Comparison of ENCODE assay signal across 8 cellular contexts in genomic region chr2:219530048-219530963, GRCh38. TPM values are rescaled to one million over a fixed set of nuclear protein-coding genes. Genes with fewer than 3 reads are reported as not detected.
DNase-seq lines count a peak whose midpoint lies in the region; ATAC-seq, FAIRE-seq and TF ChIP-seq lines count a peak whose summit lies in the region.

No MANE protein-coding gene starts in this region.

- H4K20me1 ChIP-seq in OCI-LY1 (ENCODE audit: insufficient read depth, low read length) (no peaks in the 10 kb centered on the region), endothelial cell of umbilical vein (replicated peaks; ENCODE audit: control insufficient read depth, extremely low read depth, insufficient read depth, low read length) (no peaks in the 10 kb centered on the region)

- H3K9ac ChIP-seq in OCI-LY1 (ENCODE audit: low read length): no peak overlapping the region
- H3K9ac ChIP-seq in endothelial cell of umbilical vein (replicated peaks; ENCODE audit: extremely low read depth, insufficient read depth, low read length): no peak overlapping the region

- no peaks in the 10 kb centered on the region for H3F3A ChIP-seq in OCI-LY1 (ENCODE audit: insufficient read depth, low read length)

- H3K27me3 ChIP-seq in OCI-LY1 (ENCODE audit: insufficient read depth, low read length): peaks cover 7% of the 10 kb centered on the region; the same call in 1 of the 2 replicates
- peaks cover 30 to 38% of the 10 kb centered on the region in 2 experiments for H3K27me3 ChIP-seq in endothelial cell of umbilical vein (ENCODE audit: control insufficient read depth in 2 of 2, insufficient read depth in 2 of 2, low read length in 2 of 2)

- dilution Hi-C loops in endothelial cell of umbilical vein (cut with MboI; ENCODE audit: extremely low pct_ligation_motif_present, low sequenced_read_pairs): no loop called here

- H3K9me1 ChIP-seq in endothelial cell of umbilical vein (replicated peaks; ENCODE audit: control insufficient read depth, extremely low read depth, insufficient read depth, low read length): no peaks in the 10 kb centered on the region

- no peaks in the 10 kb centered on the region for H3K9me2 ChIP-seq in OCI-LY1 (ENCODE audit: low read depth, low read length)

- POLR2A ChIA-PET in endothelial cell of umbilical vein (lab: Charles Lee): interaction anchor here (0.9 to 1.2 kb wide), 3 partner anchors 32 to 128 kb away, joined by 4 to 5 read pairs (median 4); partner anchors contain the start of gene GMPPA

- intact Hi-C loops in endothelial cell of umbilical vein (cut with micrococcal nuclease): loop anchor here (1.0 kb wide), 4 partner anchors 35 to 127 kb away; no protein-coding TSS in a partner anchor

- DNase-seq in DMS 273 (lab: John Stamatoyannopoulos, UW; ENCODE audit: unreplicated experiment): peak; percentile 94
- DNase-seq in HT1080 (ENCODE audit: low read depth): peak; percentile 71
- peak; percentile 88 for DNase-seq in activated CD8-positive, alpha-beta memory T cell treated with anti-CD3 and anti-CD28 coated beads, Interleukin-2, amount 50 U/mL, for 4 hours
- peak; percentile 79 for DNase-seq in endothelial cell of umbilical vein (ENCODE audit: low read depth, low spot score)
- DNase-seq in mucosa of gallbladder (ENCODE audit: low spot score): peak; percentile 76
- DNase-seq in stimulated activated CD8-positive, alpha-beta memory T cell treated with anti-CD3 and anti-CD28 coated beads, Interleukin-4, amount 100 ng/mL, for 48 hours: peak; percentile 93

- FAIRE-seq in endothelial cell of umbilical vein (lab: Jason Lieb, UNC): peak; percentile 87

- BruUV-seq in endothelial cell of umbilical vein (replicated peaks; lab: Mats Ljungman, UMichigan): no TSS peak

- H3K36me3 ChIP-seq in OCI-LY1 (ENCODE audit: insufficient read depth, low read length): no peaks in the 10 kb centered on the region
- H3K36me3 ChIP-seq in endothelial cell of umbilical vein (ENCODE audit: control insufficient read depth in 2 of 2, extremely low read depth in 1 of 2, insufficient read depth in 2 of 2, low read length in 2 of 2): no peaks in the 10 kb centered on the region

- H3K79me2 ChIP-seq in OCI-LY1 (ENCODE audit: insufficient read depth, low read length) (no peaks in the 10 kb centered on the region), endothelial cell of umbilical vein (ENCODE audit: control insufficient read depth, insufficient read depth, low read length) (no peaks in the 10 kb centered on the region)

- H3K4me2 ChIP-seq in OCI-LY1 (ENCODE audit: low read length) (no peak overlapping the region), endothelial cell of umbilical vein (ENCODE audit: insufficient read depth, low read length) (no peak overlapping the region)

- H3K27ac ChIP-seq in OCI-LY1 (ENCODE audit: low read depth, low read length, poor library complexity, severe bottlenecking) (no peak overlapping the region), endothelial cell of umbilical vein (ENCODE audit: insufficient read depth, low read depth, low read length) (no peak overlapping the region)

- TF ChIP-seq POLR2A in endothelial cell of umbilical vein (IDR thresholded peaks at IDR 0.05; ENCODE audit: low read depth, low read length): no peak

- H3K4me3 ChIP-seq in OCI-LY1 (ENCODE audit: low read depth, low read length, poor library complexity, severe bottlenecking) (no peak overlapping the region), endothelial cell of umbilical vein (replicated peaks in 1 of 3; ENCODE audit: insufficient read depth in 1 of 3, low read depth in 1 of 3, low read length in 3 of 3) (no peak overlapping the region)

- TF ChIP-seq CTCF in OCI-LY1 (IDR thresholded peaks at IDR 0.05; ENCODE audit: low read length) (peak; percentile 89), endothelial cell of umbilical vein (IDR thresholded peaks at IDR 0.05; ENCODE audit: extremely low read depth in 1 of 2, insufficient read depth in 1 of 2, low read depth in 1 of 2, low read length in 2 of 2) (peak; percentile 90 to 94)

- H3K4me1 ChIP-seq in OCI-LY1 (ENCODE audit: insufficient read depth, low read length, severe bottlenecking) (no peaks in the 10 kb centered on the region), endothelial cell of umbilical vein (ENCODE audit: control insufficient read depth, extremely low read depth, insufficient read depth, low read length) (no peaks in the 10 kb centered on the region)

- CTCF ChIA-PET in endothelial cell of umbilical vein (lab: Charles Lee): interaction anchor here (0.6 to 12.6 kb wide), 49 partner anchors 9 to 501 kb away, joined by 3 to 731 read pairs (median 7); partner anchors contain the start of genes ASIC4, CHPF, DES and DNPEP

- ATAC-seq in GM21423 (IDR thresholded peaks at IDR 0.05; ENCODE audit: unreplicated experiment): peak; percentile 83

- no peaks in the 10 kb centered on the region for H3K9me3 ChIP-seq in OCI-LY1 (ENCODE audit: low read length)
- H3K9me3 ChIP-seq in endothelial cell of umbilical vein (replicated peaks; ENCODE audit: control insufficient read depth, insufficient read depth, low read length): no peaks in the 10 kb centered on the region

- no peak overlapping the region for H2AFZ ChIP-seq in OCI-LY1 (ENCODE audit: low read length)
- no peak overlapping the region for H2AFZ ChIP-seq in endothelial cell of umbilical vein (ENCODE audit: low read depth, low read length)

RNA-seq across cellular contexts. Expression of gene CHPF, which starts 13.3 kb away (rescaled TPM):
- total RNA-seq in HT1080 (2014; rRNA removed; shearing (Covaris generic)): 126 and 132 TPM in 2 replicates
- 144 and 151 TPM in 2 replicates for polyA plus RNA-seq in HT1080 (2015; cell fraction: cytosol; rRNA removed)
- polyA plus RNA-seq in HT1080 (2015; cell fraction: nucleus; rRNA removed): 126 and 139 TPM in 2 replicates
- 0.24 and 0.30 TPM in 2 replicates for total RNA-seq in endothelial cell of umbilical vein
- polyA plus RNA-seq in endothelial cell of umbilical vein: 0.32 and 0.72 TPM in 2 replicates
- 0.21 and 0.25 TPM in 2 replicates for polyA plus RNA-seq in endothelial cell of umbilical vein (2011; cell fraction: cytosol; rRNA removed)
- polyA plus RNA-seq in endothelial cell of umbilical vein (2011; cell fraction: nucleus; rRNA removed): 0.10 and 0.16 TPM in 2 replicates
- 0.46 and 2.0 TPM in 2 replicates for polyA plus RNA-seq in endothelial cell of umbilical vein (2012)
- polyA minus RNA-seq in endothelial cell of umbilical vein: 0.24 and 0.36 TPM in 2 replicates
- polyA minus RNA-seq in endothelial cell of umbilical vein (2011; cell fraction: cytosol; rRNA and poly(A)+ RNA removed): 27.1 TPM
- 0.24 TPM in 1 of 2 replicates, not detected in the other for polyA minus RNA-seq in endothelial cell of umbilical vein (2011; cell fraction: nucleus; rRNA and poly(A)+ RNA removed)
- total RNA-seq in mucosa of gallbladder: 103 TPM

RNA-seq across cellular contexts. Expression of gene TMEM198, which starts 13.5 kb away (rescaled TPM):
- 1.8 and 2.0 TPM in 2 replicates for total RNA-seq in HT1080 (2014; rRNA removed; shearing (Covaris generic))
- polyA plus RNA-seq in HT1080 (2015; cell fraction: cytosol; rRNA removed): 1.5 and 1.9 TPM in 2 replicates
- 18.7 and 20.0 TPM in 2 replicates for polyA plus RNA-seq in HT1080 (2015; cell fraction: nucleus; rRNA removed)
- total RNA-seq in endothelial cell of umbilical vein (not detected in 2 replicates), mucosa of gallbladder (4.4 TPM)
- polyA plus RNA-seq in endothelial cell of umbilical vein: not detected in 2 replicates
- not detected in 2 replicates for polyA plus RNA-seq in endothelial cell of umbilical vein (2011; cell fraction: cytosol; rRNA removed)
- polyA plus RNA-seq in endothelial cell of umbilical vein (2011; cell fraction: nucleus; rRNA removed): not detected in 2 replicates
- not detected in 2 replicates for polyA plus RNA-seq in endothelial cell of umbilical vein (2012)
- polyA minus RNA-seq in endothelial cell of umbilical vein: not detected in 2 replicates
- polyA minus RNA-seq in endothelial cell of umbilical vein (2011; cell fraction: cytosol; rRNA and poly(A)+ RNA removed): 1.2 TPM
- polyA minus RNA-seq in endothelial cell of umbilical vein (2011; cell fraction: nucleus; rRNA and poly(A)+ RNA removed): not detected in 2 replicates

RNA-seq across cellular contexts. Expression of gene ASIC4, which starts 16.0 kb away (rescaled TPM):
- total RNA-seq in HT1080 (2014; rRNA removed; shearing (Covaris generic)): not detected in 2 replicates
- not detected in 2 replicates for polyA plus RNA-seq in HT1080 (2015; cell fraction: cytosol; rRNA removed)
- 0.03 TPM in 1 of 2 replicates, not detected in the other for polyA plus RNA-seq in HT1080 (2015; cell fraction: nucleus; rRNA removed)
- total RNA-seq in endothelial cell of umbilical vein (not detected in 2 replicates), mucosa of gallbladder (not detected)
- polyA plus RNA-seq in endothelial cell of umbilical vein: not detected in 2 replicates
- polyA plus RNA-seq in endothelial cell of umbilical vein (2011; cell fraction: cytosol; rRNA removed): not detected in 2 replicates
- 0.05 TPM in 1 of 2 replicates, not detected in the other for polyA plus RNA-seq in endothelial cell of umbilical vein (2011; cell fraction: nucleus; rRNA removed)
- not detected in 2 replicates for polyA plus RNA-seq in endothelial cell of umbilical vein (2012)
- 0.08 and 0.83 TPM in 2 replicates for polyA minus RNA-seq in endothelial cell of umbilical vein
- not detected for polyA minus RNA-seq in endothelial cell of umbilical vein (2011; cell fraction: cytosol; rRNA and poly(A)+ RNA removed)
- 0.14 TPM in 1 of 2 replicates, not detected in the other for polyA minus RNA-seq in endothelial cell of umbilical vein (2011; cell fraction: nucleus; rRNA and poly(A)+ RNA removed)

RNA-seq across cellular contexts. Expression of gene GMPPA, which starts 31.6 kb away (rescaled TPM):
- total RNA-seq in HT1080 (2014; rRNA removed; shearing (Covaris generic)): 40.0 and 47.8 TPM in 2 replicates
- polyA plus RNA-seq in HT1080 (2015; cell fraction: cytosol; rRNA removed): 30.3 and 32.2 TPM in 2 replicates
- polyA plus RNA-seq in HT1080 (2015; cell fraction: nucleus; rRNA removed): 57.6 and 61.8 TPM in 2 replicates
- total RNA-seq in endothelial cell of umbilical vein: 34.1 and 39.1 TPM in 2 replicates
- 104 and 126 TPM in 2 replicates for polyA plus RNA-seq in endothelial cell of umbilical vein
- 56.3 and 59.4 TPM in 2 replicates for polyA plus RNA-seq in endothelial cell of umbilical vein (2011; cell fraction: cytosol; rRNA removed)
- polyA plus RNA-seq in endothelial cell of umbilical vein (2011; cell fraction: nucleus; rRNA removed): 114 and 130 TPM in 2 replicates
- 45.4 and 47.2 TPM in 2 replicates for polyA plus RNA-seq in endothelial cell of umbilical vein (2012)
- 68.7 and 80.4 TPM in 2 replicates for polyA minus RNA-seq in endothelial cell of umbilical vein
- 21.7 TPM for polyA minus RNA-seq in endothelial cell of umbilical vein (2011; cell fraction: cytosol; rRNA and poly(A)+ RNA removed)
- polyA minus RNA-seq in endothelial cell of umbilical vein (2011; cell fraction: nucleus; rRNA and poly(A)+ RNA removed): 17.2 and 32.6 TPM in 2 replicates
- 49.2 TPM for total RNA-seq in mucosa of gallbladder

RNA-seq across cellular contexts. Expression of gene OBSL1, which starts 41.0 kb away (rescaled TPM):
- total RNA-seq in HT1080 (2014; rRNA removed; shearing (Covaris generic)): 71.0 and 80.8 TPM in 2 replicates
- 49.2 and 49.6 TPM in 2 replicates for polyA plus RNA-seq in HT1080 (2015; cell fraction: cytosol; rRNA removed)
- 158 and 169 TPM in 2 replicates for polyA plus RNA-seq in HT1080 (2015; cell fraction: nucleus; rRNA removed)
- 8.0 and 16.7 TPM in 2 replicates for total RNA-seq in endothelial cell of umbilical vein
- 20.4 and 20.7 TPM in 2 replicates for polyA plus RNA-seq in endothelial cell of umbilical vein
- 11.0 and 16.3 TPM in 2 replicates for polyA plus RNA-seq in endothelial cell of umbilical vein (2011; cell fraction: cytosol; rRNA removed)
- polyA plus RNA-seq in endothelial cell of umbilical vein (2011; cell fraction: nucleus; rRNA removed): 62.3 and 82.6 TPM in 2 replicates
- 5.8 and 12.1 TPM in 2 replicates for polyA plus RNA-seq in endothelial cell of umbilical vein (2012)
- polyA minus RNA-seq in endothelial cell of umbilical vein: 16.3 and 22.4 TPM in 2 replicates
- polyA minus RNA-seq in endothelial cell of umbilical vein (2011; cell fraction: cytosol; rRNA and poly(A)+ RNA removed): 21.9 TPM
- 9.1 and 23.4 TPM in 2 replicates for polyA minus RNA-seq in endothelial cell of umbilical vein (2011; cell fraction: nucleus; rRNA and poly(A)+ RNA removed)
- 57.8 TPM for total RNA-seq in mucosa of gallbladder

Comparison
In these comparisons a context has a peak if more than half of its experiments do, and no peak if none do; other contexts are left out.
1. RNA of gene CHPF, which starts 13.3 kb away (total RNA-seq): 126 to 132 TPM in HT1080 and 103 TPM in mucosa of gallbladder (single experiment); 0.24 to 0.30 TPM in endothelial cell of umbilical vein; every median in the first group is over 10 times any median in the second.
2. Peak in every context shown above with its lines, with median percentiles within 50 percentile points of each other: DNase-seq.